Comparison of ENCODE assay signal across 16 cellular contexts in genomic region chr2:194616334-194616733, GRCh38.
DNase-seq lines count a peak whose midpoint lies in the region; ATAC-seq, FAIRE-seq and TF ChIP-seq lines count a peak whose summit lies in the region.
"Had no signal": no experiment of that assay in that cellular context is flagged by ENCODE, and none has a peak within 500 bp of the region (broad histone marks: within the 10 kb centered on the region; RNA-seq: fewer than 3 reads in every experiment).

No MANE protein-coding gene starts in this region.

- FAIRE-seq in GM12892 (lab: Jason Lieb, UNC): peak; percentile 14

- TF ChIP-seq POLR2A in GM12892 (IDR thresholded peaks at IDR 0.05; ENCODE audit: low read depth, low read length): no peak

- ATAC-seq in GM19372 (IDR thresholded peaks at IDR 0.05; ENCODE audit: low read depth, unreplicated experiment) (peak; percentile 45), HG02642 (IDR thresholded peaks at IDR 0.05; ENCODE audit: poor library complexity, unreplicated experiment) (peak; percentile 80), HG03196 (IDR thresholded peaks at IDR 0.05; ENCODE audit: unreplicated experiment) (peak; percentile 93)
- ATAC-seq: esophagus mucosa, upper lobe of right lung had no signal

- DNase-seq in GM12892 (ENCODE audit: insufficient read length) (no peak), amygdala (lab: John Stamatoyannopoulos, UW) (no peak), GM19238 (ENCODE audit: insufficient read length, low spot score) (no peak), NCI-H187 treated with DMSO at 0.1 percent for 48 hours (lab: John Stamatoyannopoulos, UW) (no peak)
- DNase-seq in activated effector memory CD4-positive, alpha-beta T cell treated with anti-CD3 and anti-CD28 coated beads, Interleukin-2, amount 50 U/mL, for 16 hours: no peak
- DNase-seq: activated naive CD4-positive, alpha-beta T cell treated with anti-CD3 and anti-CD28 coated beads, Interleukin-2, amount 50 U/mL, for 16 hours; caudate nucleus; H7; IMR-90; NCI-H1105 treated with DMSO at 0.1 percent for 48 hours; occipital lobe; upper lobe of right lung had no signal
